In the genomic region with DNA sequence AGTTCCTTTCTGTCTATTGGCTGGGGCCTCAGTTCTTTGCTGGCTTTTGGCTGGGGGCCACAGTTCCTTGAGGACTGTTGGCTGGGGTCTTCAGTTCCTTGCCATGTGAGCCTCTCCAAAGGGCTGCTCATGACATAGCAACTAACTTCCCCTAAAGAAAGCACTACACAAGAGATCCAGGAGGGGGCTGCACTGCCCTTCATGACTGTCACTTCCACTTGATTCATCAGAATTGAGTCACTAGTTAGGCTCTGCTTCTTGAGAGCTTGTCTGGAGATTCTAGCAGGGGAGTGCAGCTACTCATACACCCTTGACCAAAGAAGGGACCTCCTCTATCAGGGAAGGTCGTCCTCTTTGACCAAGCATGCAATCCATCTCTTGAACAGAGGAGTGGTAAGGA, we compare ENCODE assay signal across 8 cellular contexts. TPM values are rescaled to one million over a fixed set of nuclear protein-coding genes. Genes with fewer than 3 reads are reported as not detected.
A peak's percentile ranks its signal among the peaks of the same experiment; 100 is the strongest.
DNase-seq lines count a peak whose midpoint lies in the region; ATAC-seq and TF ChIP-seq lines count a peak whose summit lies in the region.

No MANE protein-coding gene starts in this region.

- peaks cover 2% of the 10 kb centered on the region for H3K36me3 Mint-ChIP-seq in chondrocyte (ENCODE audit: low read depth)

- no peak overlapping the region for H3K4me3 Mint-ChIP-seq in chondrocyte (ENCODE audit: unreplicated experiment)

- CTCF ChIA-PET in AG04449 (lab: Yijun Ruan, JAX): interaction anchor here (0.6 to 3.4 kb wide), 16 partner anchors 9 to 601 kb away, joined by 3 to 19 read pairs (median 4); no protein-coding TSS in a partner anchor

- peaks cover 0 to 11% (median 0%) of the 10 kb centered on the region in 45 donors for H3K27me3 ChIP-seq in dorsolateral prefrontal cortex

- peak; percentile 62 for TF ChIP-seq CTCF in AG04449 (IDR thresholded peaks at IDR 0.05; ENCODE audit: insufficient read depth, low read length, missing control alignments)
- peak; percentile 74 for TF ChIP-seq CTCF in chondrocyte (IDR thresholded peaks at IDR 0.05)
- peak in 1 of 56 donors; percentile 13 for TF ChIP-seq CTCF in dorsolateral prefrontal cortex (IDR thresholded peaks at IDR 0.05 in 54 of 56, conservative IDR thresholded peaks at IDR 0.05 in 2 of 56; ENCODE audit: low read depth in 1 of 56, partially characterized antibody in 56 of 56)

- DNase-seq in AG04449 (ENCODE audit: low read depth, low spot score) (peak; percentile 23), OCI-M1 (lab: John Stamatoyannopoulos, UW) (peak; percentile 74), chondrocyte (ENCODE audit: low spot score) (no peak), posterior vena cava (ENCODE audit: low spot score) (peak; percentile 67), dorsolateral prefrontal cortex (no peak), NK-92 (lab: John Stamatoyannopoulos, UW; ENCODE audit: unreplicated experiment) (no peak)

- H3K27me3 Mint-ChIP-seq in chondrocyte (ENCODE audit: low read depth): peaks cover 2% of the 10 kb centered on the region

- H3K27ac Mint-ChIP-seq in chondrocyte (ENCODE audit: unreplicated experiment): peak overlapping the region; percentile 20

- H3K4me3 ChIP-seq in AG04449 (ENCODE audit: low read depth, low read length) (no peak overlapping the region), dorsolateral prefrontal cortex (no peak overlapping the region)

- no peak overlapping the region for H3K27ac ChIP-seq in dorsolateral prefrontal cortex

- H3K4me1 Mint-ChIP-seq in chondrocyte (ENCODE audit: low read depth): peaks cover 21% of the 10 kb centered on the region

- intact Hi-C loops in posterior vena cava (cut with DNase I): no loop called here
- intact Hi-C loops in dorsolateral prefrontal cortex (cut with DNase I): no loop called here

- ATAC-seq in GM18861 (IDR thresholded peaks at IDR 0.05; ENCODE audit: unreplicated experiment) (peak; percentile 49), HG03097 (IDR thresholded peaks at IDR 0.05; ENCODE audit: low FRiP score, unreplicated experiment) (no peak)

- POLR2A ChIA-PET in AG04449 (lab: Yijun Ruan, JAX): no interaction called here

- peaks cover 4% of the 10 kb centered on the region for H3K9me3 Mint-ChIP-seq in chondrocyte (ENCODE audit: low read depth)

RNA-seq across cellular contexts. Expression of a gene that starts 38.0 kb away (rescaled TPM):
- total RNA-seq in chondrocyte (19.2 to 28.8 TPM (median 22.1 TPM) in 3 replicates), posterior vena cava (10 to 100 TPM; 27.0 to 31.1 TPM), dorsolateral prefrontal cortex (10 to 100 TPM in 56 of 120 experiments, 1 to 10 TPM in 64; 4.1 to 16.4 (median 9.8) TPM)

Comparison
In these comparisons a context has a peak if more than half of its experiments do, and no peak if none do; other contexts are left out.
1. DNase-seq: peak in AG04449 (single experiment), OCI-M1 (single experiment) and posterior vena cava (single experiment); none in chondrocyte (single experiment), dorsolateral prefrontal cortex (0 of 10) and NK-92 (single experiment).